In the genomic region with DNA sequence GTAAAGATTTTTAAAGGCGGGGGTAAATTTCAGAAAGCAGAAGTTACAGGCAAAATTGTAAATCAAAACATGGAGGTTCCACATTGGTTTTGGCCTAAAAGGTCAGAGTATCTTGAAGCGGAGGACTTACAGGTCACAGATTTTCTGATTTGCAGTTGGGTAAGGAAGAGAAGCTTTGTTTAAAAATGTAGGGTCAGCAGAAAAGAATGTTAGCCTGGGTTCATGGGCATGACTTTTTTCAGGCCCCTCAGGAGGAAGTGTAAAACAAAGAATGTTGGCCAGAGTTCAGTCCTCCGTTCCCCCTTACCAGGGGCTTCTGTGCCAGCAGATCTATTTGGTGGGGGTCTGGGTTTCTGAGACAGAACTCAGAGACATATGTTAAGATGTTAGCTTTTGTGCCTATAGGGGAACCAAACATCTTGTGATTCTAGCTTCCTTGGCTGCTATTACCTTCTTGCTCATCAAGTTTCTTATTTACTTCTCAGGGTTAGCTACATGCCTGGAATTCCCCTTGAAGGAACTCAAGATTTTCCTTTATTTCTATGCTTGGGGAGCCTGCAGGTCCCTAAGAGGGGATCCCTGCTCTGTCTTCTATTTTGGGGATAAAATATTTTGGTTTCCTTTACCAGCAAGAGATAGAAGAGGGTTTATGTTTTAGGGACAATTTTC, we compare ENCODE assay signal across 28 cellular contexts.
DNase-seq lines count a peak whose midpoint lies in the region; ATAC-seq and TF ChIP-seq lines count a peak whose summit lies in the region.
"Had no signal": no experiment of that assay in that cellular context is flagged by ENCODE, and none has a peak within 500 bp of the region (broad histone marks: within the 10 kb centered on the region; RNA-seq: fewer than 3 reads in every experiment).

No MANE protein-coding gene starts in this region.

- no peaks in the 10 kb centered on the region for H3K36me3 ChIP-seq in KMS-11 (ENCODE audit: insufficient read depth)
- H3K36me3 ChIP-seq: breast epithelium, HAP-1, SJSA1, upper lobe of right lung had no signal

- no peak overlapping the region for H3K27ac ChIP-seq in KMS-11
- H3K27ac ChIP-seq: breast epithelium, HL-60, SJSA1, upper lobe of right lung had no signal

- H3K4me2 ChIP-seq in KMS-11 = 0 out of 2 replicates have a peak overlapping the region, but pooled peaks have one; percentile 18

- no peaks in the 10 kb centered on the region for H3K36me3 Mint-ChIP-seq in neural crest cell (ENCODE audit: low read depth)
- no peaks in the 10 kb centered on the region for H3K36me3 Mint-ChIP-seq in CD14-positive monocyte
- H3K36me3 Mint-ChIP-seq: activated naive CD4-positive, alpha-beta T cell treated with anti-CD3 and anti-CD28 coated beads, Interleukin-2, amount 50 U/mL, for 72 hours; CD4-positive, CD25-positive, alpha-beta regulatory T cell; IgD-negative memory B cell; naive thymus-derived CD4-positive, alpha-beta T cell; stimulated activated memory B cell treated with anti-CD40 and anti-IgM and Interleukin-4, amounts not matched to agents 10 μg/mL and 1 μg/mL and 100 μg/mL, for 72 hours had no signal

- ATAC-seq in HG02798 (IDR thresholded peaks at IDR 0.05; ENCODE audit: poor library complexity, unreplicated experiment) = no peak
- ATAC-seq: activated naive CD4-positive, alpha-beta T cell treated with anti-CD3 and anti-CD28 coated beads, Interleukin-2, amount 50 U/mL, for 72 hours; naive thymus-derived CD4-positive, alpha-beta T cell; stimulated activated memory B cell treated with anti-CD40 and anti-IgM and Interleukin-4, amounts not matched to agents 10 μg/mL and 1 μg/mL and 100 μg/mL, for 72 hours; upper lobe of right lung had no signal

- H4K20me1 ChIP-seq in KMS-11 (ENCODE audit: insufficient read depth) = no peaks in the 10 kb centered on the region

- H3K9ac ChIP-seq in KMS-11 = no peak overlapping the region

- intact Hi-C loops in CD14-positive monocyte (cut with micrococcal nuclease) = no loop called here

- peaks cover 15% of the 10 kb centered on the region for H3K4me1 Mint-ChIP-seq in neural crest cell
- no peaks in the 10 kb centered on the region for H3K4me1 Mint-ChIP-seq in CD14-positive monocyte
- H3K4me1 Mint-ChIP-seq: activated CD4-positive, alpha-beta T cell treated with anti-CD3 and anti-CD28 coated beads, Interleukin-2, amount 10 ng/mL, durations not matched to agents 7 days and 5 days; CD4-positive, CD25-positive, alpha-beta regulatory T cell; IgD-negative memory B cell; naive thymus-derived CD4-positive, alpha-beta T cell; stimulated activated memory B cell treated with anti-CD40 and anti-IgM and Interleukin-4, amounts not matched to agents 10 μg/mL and 1 μg/mL and 100 μg/mL, for 72 hours had no signal

- no peaks in the 10 kb centered on the region for H3K27me3 ChIP-seq in KMS-11 (ENCODE audit: insufficient read depth, low read depth)
- H3K27me3 ChIP-seq: breast epithelium, SJSA1, upper lobe of right lung had no signal

- H2AFZ ChIP-seq in KMS-11 (ENCODE audit: low read depth) = peak overlapping the region; percentile 14; the same call in 1 of the 2 replicates

- DNase-seq in EL (peak; percentile 2), fibroblast of peridontal ligament (ENCODE audit: extremely low read depth) (peak; percentile 5), neural crest cell (ENCODE audit: low read depth, low spot score) (no peak), NOMO-1 treated with DMSO at 0.1 percent for 48 hours (lab: John Stamatoyannopoulos, UW; ENCODE audit: unreplicated experiment) (no peak), CD14-positive monocyte (ENCODE audit: low spot score) (no peak)
- DNase-seq in stimulated activated CD4-positive, alpha-beta T cell treated with anti-CD3 and anti-CD28 coated beads, Interleukin-4, amount 100 ng/mL, for 24 hours = no peak
- DNase-seq: activated CD4-positive, alpha-beta T cell treated with anti-CD3 and anti-CD28 coated beads, Interleukin-2, amount 10 ng/mL, durations not matched to agents 7 days and 5 days; activated effector memory CD4-positive, alpha-beta T cell treated with Interleukin-2 at 50 U/mL for 16 hours; amygdala; CD4-positive, CD25-positive, alpha-beta regulatory T cell; islet precursor cell; naive thymus-derived CD4-positive, alpha-beta T cell; NCI-H1105; NCI-H187; NCI-H2171; RPMI8226; T1000; upper lobe of right lung had no signal

- H3K79me2 ChIP-seq in KMS-11 (ENCODE audit: insufficient read depth, low read depth) = no peaks in the 10 kb centered on the region

- H3K4me3 Mint-ChIP-seq in neural crest cell (no peak overlapping the region), CD14-positive monocyte (no peak overlapping the region)
- H3K4me3 Mint-ChIP-seq: activated CD4-positive, alpha-beta T cell treated with anti-CD3 and anti-CD28 coated beads, Interleukin-2, amount 10 ng/mL, durations not matched to agents 7 days and 5 days; CD4-positive, CD25-positive, alpha-beta regulatory T cell; naive thymus-derived CD4-positive, alpha-beta T cell; stimulated activated memory B cell treated with anti-CD40 and anti-IgM and Interleukin-4, amounts not matched to agents 10 μg/mL and 1 μg/mL and 100 μg/mL, for 72 hours had no signal

- peaks cover 11% of the 10 kb centered on the region for H3K4me1 ChIP-seq in KMS-11 (ENCODE audit: low read depth, poor library complexity, severe bottlenecking)
- H3K4me1 ChIP-seq: breast epithelium, HAP-1, SJSA1, upper lobe of right lung had no signal

- H3K9me3 Mint-ChIP-seq in neural crest cell = no peaks in the 10 kb centered on the region
- peaks cover 0 to 12% (median 0%) of the 10 kb centered on the region in 7 donors for H3K9me3 Mint-ChIP-seq in CD14-positive monocyte
- H3K9me3 Mint-ChIP-seq: activated CD4-positive, alpha-beta T cell treated with anti-CD3 and anti-CD28 coated beads, Interleukin-2, amount 10 ng/mL, durations not matched to agents 7 days and 5 days; activated naive CD4-positive, alpha-beta T cell treated with anti-CD3 and anti-CD28 coated beads, Interleukin-2, amount 50 U/mL, for 72 hours; CD4-positive, CD25-positive, alpha-beta regulatory T cell; IgD-negative memory B cell; stimulated activated memory B cell treated with anti-CD40 and anti-IgM and Interleukin-4, amounts not matched to agents 10 μg/mL and 1 μg/mL and 100 μg/mL, for 72 hours had no signal

- H3K27me3 Mint-ChIP-seq in neural crest cell (ENCODE audit: low read depth) = no peaks in the 10 kb centered on the region
- H3K27me3 Mint-ChIP-seq in CD14-positive monocyte (ENCODE audit: low read depth in 3 of 3) = no peaks in the 10 kb centered on the region
- H3K27me3 Mint-ChIP-seq: activated CD4-positive, alpha-beta T cell treated with anti-CD3 and anti-CD28 coated beads, Interleukin-2, amount 10 ng/mL, durations not matched to agents 7 days and 5 days; CD4-positive, CD25-positive, alpha-beta regulatory T cell; IgD-negative memory B cell; stimulated activated memory B cell treated with anti-CD40 and anti-IgM and Interleukin-4, amounts not matched to agents 10 μg/mL and 1 μg/mL and 100 μg/mL, for 72 hours had no signal

- H3K27ac Mint-ChIP-seq in neural crest cell (ENCODE audit: unreplicated experiment) (peak overlapping the region; percentile 4), CD14-positive monocyte (no peak overlapping the region)
- H3K27ac Mint-ChIP-seq: activated CD4-positive, alpha-beta T cell treated with anti-CD3 and anti-CD28 coated beads, Interleukin-2, amount 10 ng/mL, durations not matched to agents 7 days and 5 days; CD4-positive, CD25-positive, alpha-beta regulatory T cell; IgD-negative memory B cell; naive thymus-derived CD4-positive, alpha-beta T cell; stimulated activated memory B cell treated with anti-CD40 and anti-IgM and Interleukin-4, amounts not matched to agents 10 μg/mL and 1 μg/mL and 100 μg/mL, for 72 hours had no signal

- TF ChIP-seq CTCF in KMS-11 (conservative IDR thresholded peaks at IDR 0.05; ENCODE audit: low read depth, low read length) (no peak), neural crest cell (conservative IDR thresholded peaks at IDR 0.05) (no peak), CD14-positive monocyte (IDR thresholded peaks at IDR 0.05) (no peak)

- H3K4me3 ChIP-seq in KMS-11 (IDR thresholded peaks at IDR 0.05; ENCODE audit: insufficient read depth, low read depth, low read length) = no peak overlapping the region
- H3K4me3 ChIP-seq: breast epithelium, GM12878, HAP-1, SJSA1, upper lobe of right lung had no signal

Comparison
In these comparisons a context has a peak if more than half of its experiments do, and no peak if none do; other contexts are left out.
1. DNase-seq: peak in EL (single experiment) and fibroblast of peridontal ligament (single experiment); none in neural crest cell (single experiment), NOMO-1 treated with DMSO at 0.1 percent for 48 hours (single experiment), stimulated activated CD4-positive, alpha-beta T cell treated with anti-CD3 and anti-CD28 coated beads, Interleukin-4, amount 100 ng/mL, for 24 hours (single experiment) and CD14-positive monocyte (single experiment).